In the genomic region with DNA sequence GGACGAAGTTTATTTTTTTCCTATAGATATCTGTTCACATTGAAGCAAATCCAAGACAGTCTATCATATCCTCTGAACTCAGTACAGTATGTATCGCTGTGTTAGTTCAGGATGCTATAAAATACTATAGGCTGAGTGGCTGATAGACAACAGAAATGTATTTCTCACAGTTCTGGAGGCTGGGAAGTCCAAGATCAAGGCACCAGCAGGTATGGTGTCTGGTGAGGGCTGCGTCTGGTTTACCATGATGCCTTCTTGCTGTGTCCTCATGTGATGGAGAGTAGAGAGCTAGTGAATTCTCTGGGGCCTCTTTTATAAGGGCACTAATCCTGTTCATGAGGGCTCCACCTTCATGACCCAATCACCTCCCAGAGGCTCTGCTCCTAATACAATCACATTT, we compare ENCODE assay signal across 25 cellular contexts.
"Had no signal": no experiment of that assay in that cellular context is flagged by ENCODE, and none has a peak within 500 bp of the region (broad histone marks: within the 10 kb centered on the region; RNA-seq: fewer than 3 reads in every experiment).

No MANE protein-coding gene starts in this region.

- H3K9me3 Mint-ChIP-seq: mesothelial cell of epicardium; naive thymus-derived CD4-positive, alpha-beta T cell; nephron progenitor cell; neural progenitor cell; stimulated activated memory B cell treated with anti-CD40 and anti-IgM and Interleukin-4, amounts not matched to agents 10 μg/mL and 1 μg/mL and 100 μg/mL, for 72 hours; stimulated activated naive CD8-positive, alpha-beta T cell treated with anti-CD3 and anti-CD28 coated beads, Interleukin-15, amount 100 ng/mL, for 72 hours; type B pancreatic cell had no signal

- DNase-seq: hippocampal formation; kidney; left colon; left lung; lower lobe of right lung; mammary epithelial cell; mesendoderm; mucosa of descending colon; naive thymus-derived CD4-positive, alpha-beta T cell; nephron progenitor cell; ovary; right cardiac atrium; sigmoid colon; spleen; stimulated activated CD4-positive, alpha-beta T cell treated with anti-CD3 and anti-CD28 coated beads, Interleukin-4, amount 100 ng/mL, for 24 hours; stimulated activated naive CD4-positive, alpha-beta T cell treated with Interleukin-2 at 50 U/mL for 16 hours; stimulated activated naive CD8-positive, alpha-beta T cell treated with anti-CD3 and anti-CD28 coated beads, Interleukin-15, amount 100 ng/mL, for 72 hours; substantia nigra; uterus had no signal

- H2AFZ ChIP-seq: neural progenitor cell had no signal

- H3K4me3 ChIP-seq: left lung, lower lobe of right lung, mucosa of descending colon, neural progenitor cell, ovary, sigmoid colon, spleen, tibial nerve, uterus had no signal

- H3K4me3 Mint-ChIP-seq: mesothelial cell of epicardium; nephron progenitor cell; neural progenitor cell; stimulated activated memory B cell treated with anti-CD40 and anti-IgM and Interleukin-4, amounts not matched to agents 10 μg/mL and 1 μg/mL and 100 μg/mL, for 72 hours; stimulated activated naive CD8-positive, alpha-beta T cell treated with anti-CD3 and anti-CD28 coated beads, Interleukin-15, amount 100 ng/mL, for 72 hours; type B pancreatic cell had no signal

- H3K27ac ChIP-seq: left lung, lower lobe of right lung, neural progenitor cell, ovary, sigmoid colon, tibial nerve, uterus had no signal

- H3K4me2 ChIP-seq: neural progenitor cell had no signal

- H3K27ac Mint-ChIP-seq: mesothelial cell of epicardium; naive thymus-derived CD4-positive, alpha-beta T cell; nephron progenitor cell; neural progenitor cell; progenitor cell of endocrine pancreas; stimulated activated memory B cell treated with anti-CD40 and anti-IgM and Interleukin-4, amounts not matched to agents 10 μg/mL and 1 μg/mL and 100 μg/mL, for 72 hours; stimulated activated naive CD8-positive, alpha-beta T cell treated with anti-CD3 and anti-CD28 coated beads, Interleukin-15, amount 100 ng/mL, for 72 hours; type B pancreatic cell had no signal

- H3K27me3 ChIP-seq: left lung, neural progenitor cell, ovary, sigmoid colon, spleen, tibial nerve, uterus had no signal

- H3K36me3 Mint-ChIP-seq: mesothelial cell of epicardium; naive thymus-derived CD4-positive, alpha-beta T cell; neural progenitor cell; stimulated activated memory B cell treated with anti-CD40 and anti-IgM and Interleukin-4, amounts not matched to agents 10 μg/mL and 1 μg/mL and 100 μg/mL, for 72 hours; type B pancreatic cell had no signal

- H3K36me3 ChIP-seq: left lung, lower lobe of right lung, neural progenitor cell, ovary, sigmoid colon, spleen, tibial nerve, uterus had no signal

- H3K9ac ChIP-seq: neural progenitor cell had no signal

- H3K9me3 ChIP-seq: left lung, lower lobe of right lung, mucosa of descending colon, ovary, spleen, tibial nerve, uterus had no signal

- H3K4me1 ChIP-seq: neural progenitor cell, sigmoid colon, uterus had no signal

- ATAC-seq: left colon; lower lobe of right lung; mucosa of descending colon; naive thymus-derived CD4-positive, alpha-beta T cell; right cardiac atrium; stimulated activated memory B cell treated with anti-CD40 and anti-IgM and Interleukin-4, amounts not matched to agents 10 μg/mL and 1 μg/mL and 100 μg/mL, for 72 hours; stimulated activated naive CD8-positive, alpha-beta T cell treated with anti-CD3 and anti-CD28 coated beads, Interleukin-15, amount 100 ng/mL, for 72 hours had no signal
